Comparison of ENCODE assay signal across 1 cellular context in genomic region chr1:156627313-156627880, GRCh38.
A peak's percentile ranks its signal among the peaks of the same experiment; 100 is the strongest.
TF ChIP-seq lines count a peak whose summit lies in the region.

No MANE protein-coding gene starts in this region.

TF ChIP-seq in H1, 55 proteins besides CTCF, POLR2A, EP300 and RAD21:
- TF ChIP-seq RXRA (IDR thresholded peaks at IDR 0.05; ENCODE audit: insufficient read depth, low read depth, low read length) (no peak), YY1 (IDR thresholded peaks at IDR 0.05; ENCODE audit: low read depth, low read length) (no peak), FOSL1 (IDR thresholded peaks at IDR 0.05; ENCODE audit: insufficient read depth, low read depth, low read length) (no peak), SAP30 (IDR thresholded peaks at IDR 0.05; ENCODE audit: insufficient read depth, insufficient replicate concordance, low read length) (no peak), MAX (IDR thresholded peaks at IDR 0.05) (peak; percentile 21; the same call in 1 of the 2 replicates), HDAC6 (IDR thresholded peaks at IDR 0.05; ENCODE audit: low read depth, low read length) (no peak), USF2 (IDR thresholded peaks at IDR 0.05; ENCODE audit: low read length) (peak; percentile 19; the same call in 1 of the 2 replicates), CEBPB (IDR thresholded peaks at IDR 0.05; ENCODE audit: low read depth, low read length) (no peak), GABPA (IDR thresholded peaks at IDR 0.05; ENCODE audit: borderline replicate concordance, insufficient read depth, low read length) (no peak), TCF12 (IDR thresholded peaks at IDR 0.05; ENCODE audit: low read depth, low read length) (no peak), RFX5 (IDR thresholded peaks at IDR 0.05; ENCODE audit: borderline replicate concordance, low read depth, low read length) (no peak), RNF2 (IDR thresholded peaks at IDR 0.05; ENCODE audit: borderline replicate concordance, low read depth, low read length, missing control alignments, poor library complexity, severe bottlenecking) (no peak), TAF7 (optimal IDR thresholded peaks at IDR 0.05; ENCODE audit: borderline replicate concordance, low read depth, low read length) (no peak)
